In the genomic region with DNA sequence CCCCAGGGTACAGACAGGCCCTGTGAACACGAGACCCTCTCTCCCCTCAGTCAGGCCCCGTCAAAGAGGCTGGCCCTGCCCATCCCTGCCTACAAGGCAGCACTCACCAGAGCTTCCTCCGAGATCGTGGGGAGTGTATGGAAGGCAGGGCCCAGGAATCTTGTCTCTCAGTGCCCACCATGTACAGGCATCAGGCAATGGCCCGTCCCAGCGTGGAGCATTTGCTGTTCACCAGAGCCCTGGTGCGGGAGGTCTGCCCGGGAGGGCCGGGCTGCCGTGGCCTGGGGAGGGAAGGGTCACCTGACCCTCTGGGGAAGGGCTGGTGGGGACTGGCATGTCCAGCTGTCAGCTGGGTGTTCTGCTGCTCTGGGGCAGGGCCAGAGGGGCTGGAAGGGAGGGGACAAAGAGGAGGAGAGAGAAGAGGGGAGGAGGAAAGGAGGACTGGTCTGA, we compare ENCODE assay signal across 10 cellular contexts. TPM values are rescaled to one million over a fixed set of nuclear protein-coding genes. Genes with fewer than 3 reads are reported as not detected.
DNase-seq lines count a peak whose midpoint lies in the region; ATAC-seq and TF ChIP-seq lines count a peak whose summit lies in the region.
"Had no signal": no experiment of that assay in that cellular context is flagged by ENCODE, and none has a peak within 500 bp of the region (broad histone marks: within the 10 kb centered on the region; RNA-seq: fewer than 3 reads in every experiment).

A gene with protein sequence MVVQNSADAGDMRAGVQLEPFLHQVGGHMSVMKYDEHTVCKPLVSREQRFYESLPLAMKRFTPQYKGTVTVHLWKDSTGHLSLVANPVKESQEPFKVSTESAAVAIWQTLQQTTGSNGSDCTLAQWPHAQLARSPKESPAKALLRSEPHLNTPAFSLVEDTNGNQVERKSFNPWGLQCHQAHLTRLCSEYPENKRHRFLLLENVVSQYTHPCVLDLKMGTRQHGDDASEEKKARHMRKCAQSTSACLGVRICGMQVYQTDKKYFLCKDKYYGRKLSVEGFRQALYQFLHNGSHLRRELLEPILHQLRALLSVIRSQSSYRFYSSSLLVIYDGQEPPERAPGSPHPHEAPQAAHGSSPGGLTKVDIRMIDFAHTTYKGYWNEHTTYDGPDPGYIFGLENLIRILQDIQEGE (minus strand): TSS at position 255 of the 450 bp plus-strand sequence. CDS start 11,429 bp downstream, outside the sequence.

- H3K9ac ChIP-seq in NT2/D1 (ENCODE audit: insufficient read length, low read depth) (peak within 1 kb of the TSS; percentile 67), mesendoderm (ENCODE audit: low read length) (no peak within 1 kb of the TSS)

- H3K27ac ChIP-seq in mesendoderm (ENCODE audit: low read depth, low read length) = no peak within 1 kb of the TSS
- peak within 1 kb of the TSS; percentile 97 for H3K27ac ChIP-seq in substantia nigra (ENCODE audit: low read depth, low read length, poor library complexity, severe bottlenecking)

- TF ChIP-seq CTCF in epithelial cell of proximal tubule (conservative IDR thresholded peaks at IDR 0.05; ENCODE audit: low read depth, low read length) = no peak
- TF ChIP-seq CTCF in activated CD8-positive, alpha-beta T cell treated with anti-CD3 and anti-CD28 coated beads for 36 hours (IDR thresholded peaks at IDR 0.05) = no peak

- no peak within 1 kb of the TSS for H4K5ac ChIP-seq in mesendoderm (ENCODE audit: low read length)

- no peak for ATAC-seq in activated CD8-positive, alpha-beta T cell treated with anti-CD3 and anti-CD28 coated beads for 36 hours
- ATAC-seq in T-cell (replicated peaks in 1 of 4) = no peak

- intact Hi-C loops in activated CD8-positive, alpha-beta T cell treated with anti-CD3 and anti-CD28 coated beads for 36 hours (cut with micrococcal nuclease) = no loop called here

- no peak within 1 kb of the TSS for H3K4me3 Mint-ChIP-seq in activated CD8-positive, alpha-beta T cell treated with anti-CD3 and anti-CD28 coated beads for 36 hours
- no peak within 1 kb of the TSS for H3K4me3 Mint-ChIP-seq in T-cell

- no peak within 1 kb of the TSS for H3K4ac ChIP-seq in mesendoderm (ENCODE audit: low read depth, low read length)

- no peak for DNase-seq in NT2/D1 (ENCODE audit: low read depth, low spot score)
- DNase-seq in epithelial cell of proximal tubule (ENCODE audit: low read depth) = no peak
- no peak for DNase-seq in mesendoderm
- peak; percentile 35 to 95 (median 85) for DNase-seq in substantia nigra (lab: John Stamatoyannopoulos, UW)
- no peak for DNase-seq in activated CD8-positive, alpha-beta T cell treated with anti-CD3 and anti-CD28 coated beads for 36 hours
- DNase-seq in KG1 (lab: John Stamatoyannopoulos, UW) = no peak
- no peak for DNase-seq in T-cell
- no peak for DNase-seq in HCEC 1CT
- DNase-seq: kidney glomerular epithelial cell, NCI-H446 treated with DMSO at 0.1 percent for 48 hours had no signal

- H2BK15ac ChIP-seq in mesendoderm (replicated peaks; ENCODE audit: low read depth) = no peak within 1 kb of the TSS

- POLR2A ChIA-PET in activated CD8-positive, alpha-beta T cell treated with anti-CD3 and anti-CD28 coated beads for 36 hours (lab: Charles Lee) = interaction anchor here (1.2 kb wide), 1 partner anchor 12 kb away, joined by 3 read pairs; no protein-coding TSS in a partner anchor
- POLR2A ChIA-PET in T-cell (lab: Charles Lee) = no interaction called here

- peaks cover 28% of the 10 kb centered on the region for H3K4me1 ChIP-seq in NT2/D1 (ENCODE audit: insufficient read depth, insufficient read length)
- H3K4me1 ChIP-seq in mesendoderm (ENCODE audit: control insufficient read depth, low read depth, low read length) = peaks cover 8% of the 10 kb centered on the region

- no peak within 1 kb of the TSS for H3K18ac ChIP-seq in mesendoderm (ENCODE audit: low read length)

- no CpG with 5 or more reads among the region's 10 CpGs for WGBS in mesendoderm (ENCODE audit: extremely low coverage, insufficient coverage, low lambda C conversion rate)

- no peak within 1 kb of the TSS for H3K4me2 ChIP-seq in mesendoderm (ENCODE audit: low read length)

- peaks cover 2% of the 10 kb centered on the region for H3K4me1 Mint-ChIP-seq in activated CD8-positive, alpha-beta T cell treated with anti-CD3 and anti-CD28 coated beads for 36 hours (ENCODE audit: low read depth)
- H3K4me1 Mint-ChIP-seq in T-cell = peaks cover 2 to 15% (median 3%) of the 10 kb centered on the region in 3 donors

- H3K4me3 ChIP-seq in NT2/D1 (ENCODE audit: insufficient read length, low read depth) (peak within 1 kb of the TSS; percentile 8), epithelial cell of proximal tubule (ENCODE audit: low read depth, low read length) (peak within 1 kb of the TSS; percentile 47), mesendoderm (ENCODE audit: low read length) (no peak within 1 kb of the TSS)

- H3K79me2 ChIP-seq in mesendoderm (ENCODE audit: control insufficient read depth, insufficient read depth, low read length) = no peaks in the 10 kb centered on the region

- H3K36me3 Mint-ChIP-seq in activated CD8-positive, alpha-beta T cell treated with anti-CD3 and anti-CD28 coated beads for 36 hours (ENCODE audit: low read depth) = no peaks in the 10 kb centered on the region
- no peaks in the 10 kb centered on the region for H3K36me3 Mint-ChIP-seq in T-cell

- H3K9me3 ChIP-seq in NT2/D1 (ENCODE audit: insufficient read depth, low read length) = no peaks in the 10 kb centered on the region

- CTCF ChIA-PET in activated CD8-positive, alpha-beta T cell treated with anti-CD3 and anti-CD28 coated beads for 36 hours (lab: Charles Lee) = interaction anchor here (1.1 to 9.9 kb wide), 4 partner anchors 23 to 409 kb away, joined by 3 to 87 read pairs (median 5); no protein-coding TSS in a partner anchor
- CTCF ChIA-PET in T-cell (lab: Charles Lee) = interaction anchor here in 1 of 2 donors (0.6 kb wide), 1 partner anchor 235 kb away, joined by 4 read pairs; no protein-coding TSS in a partner anchor

- H3K79me1 ChIP-seq in mesendoderm (ENCODE audit: low read length) = no peaks in the 10 kb centered on the region

- H2AK5ac ChIP-seq in mesendoderm (ENCODE audit: low read length) = peak within 1 kb of the TSS; percentile 11

- H3K36me3 ChIP-seq in NT2/D1 (ENCODE audit: insufficient read depth, insufficient read length, low read length) (no peaks in the 10 kb centered on the region), mesendoderm (ENCODE audit: control insufficient read depth, insufficient read depth, low read length) (no peaks in the 10 kb centered on the region)

- H3K9me3 Mint-ChIP-seq in activated CD8-positive, alpha-beta T cell treated with anti-CD3 and anti-CD28 coated beads for 36 hours = no peaks in the 10 kb centered on the region
- no peaks in the 10 kb centered on the region for H3K9me3 Mint-ChIP-seq in T-cell

- H2BK120ac ChIP-seq in mesendoderm (ENCODE audit: low read depth, low read length) = no peak within 1 kb of the TSS

- no peak within 1 kb of the TSS for H2BK5ac ChIP-seq in mesendoderm (ENCODE audit: low read length)

- peaks cover 5% of the 10 kb centered on the region for H3K27me3 Mint-ChIP-seq in activated CD8-positive, alpha-beta T cell treated with anti-CD3 and anti-CD28 coated beads for 36 hours
- H3K27me3 Mint-ChIP-seq in T-cell = peaks cover 18 to 26% of the 10 kb centered on the region in 2 donors

- no peak within 1 kb of the TSS for H3K27ac Mint-ChIP-seq in activated CD8-positive, alpha-beta T cell treated with anti-CD3 and anti-CD28 coated beads for 36 hours
- H3K27ac Mint-ChIP-seq in T-cell = no peak within 1 kb of the TSS

- no peak within 1 kb of the TSS for H4K8ac ChIP-seq in mesendoderm (ENCODE audit: low read depth, low read length)

- H3K56ac ChIP-seq in mesendoderm (ENCODE audit: low read length) = peak within 1 kb of the TSS; percentile 54

- peak within 1 kb of the TSS; percentile 48 for H3K23ac ChIP-seq in mesendoderm (ENCODE audit: low read length)

- H3K27me3 ChIP-seq in NT2/D1 (ENCODE audit: insufficient read depth, insufficient read length) (no peaks in the 10 kb centered on the region), mesendoderm (ENCODE audit: insufficient read depth, low read length, poor library complexity) (no peaks in the 10 kb centered on the region)

RNA-seq across cellular contexts. Expression of the gene that starts here (rescaled TPM):
- total RNA-seq in epithelial cell of proximal tubule (0.40 and 0.65 TPM in 2 replicates), T-cell (not detected)
- 0.01 TPM for polyA plus RNA-seq in mesendoderm (2013, experiment 1 of 2)
- polyA plus RNA-seq in mesendoderm (2013, experiment 2 of 2) = 0.04 TPM
- not detected for total RNA-seq in activated CD8-positive, alpha-beta T cell treated with anti-CD3 and anti-CD28 coated beads for 36 hours

Comparison
In these comparisons a context has a peak if more than half of its experiments do, and no peak if none do; other contexts are left out.
1. DNase-seq: peak in substantia nigra (49 of 49); none in NT2/D1 (single experiment), epithelial cell of proximal tubule (single experiment), mesendoderm (single experiment), activated CD8-positive, alpha-beta T cell treated with anti-CD3 and anti-CD28 coated beads for 36 hours (single experiment), KG1 (single experiment), T-cell (0 of 34) and HCEC 1CT (single experiment).